Comparison of ENCODE assay signal across 8 cellular contexts in the genomic region with DNA sequence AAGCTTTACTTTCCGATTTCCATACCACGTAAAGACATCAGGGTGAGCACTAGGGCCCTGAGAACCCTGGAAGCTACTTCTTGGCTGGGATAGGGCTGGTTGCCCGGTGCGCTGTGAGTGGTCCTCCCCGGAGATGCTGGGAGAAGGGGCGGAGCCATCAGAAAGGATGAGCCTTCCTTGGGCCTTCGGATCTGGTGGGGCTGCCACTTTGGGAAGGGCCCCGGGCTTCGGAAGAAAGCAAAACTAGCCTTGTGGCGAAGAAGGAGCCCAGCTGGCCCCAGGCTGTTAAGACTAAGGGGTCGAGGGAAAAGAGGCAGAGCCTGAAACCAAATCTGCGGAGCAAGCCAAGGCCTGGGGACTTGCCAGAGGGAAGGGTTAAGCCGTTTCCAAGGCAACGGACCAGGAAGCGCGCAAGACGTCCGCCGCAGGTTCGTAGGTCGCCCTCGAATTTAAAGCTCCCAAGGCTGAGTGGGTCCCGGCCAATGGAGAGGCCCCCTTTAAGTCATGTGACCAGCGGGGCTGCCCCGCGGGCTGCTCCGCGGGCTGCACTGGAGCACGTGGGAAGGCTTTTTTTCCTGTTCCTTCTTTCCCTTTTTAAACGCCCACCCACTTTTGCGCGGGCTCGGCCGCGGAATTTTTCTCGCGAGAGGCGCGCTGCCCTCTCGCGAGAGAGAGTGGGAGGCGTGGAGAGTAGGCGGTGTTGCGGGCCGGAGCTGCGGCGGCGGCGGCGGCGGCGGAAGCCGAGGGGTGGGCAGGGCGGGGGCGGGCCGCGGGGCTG.
DNase-seq lines count a peak whose midpoint lies in the region; ATAC-seq, FAIRE-seq and TF ChIP-seq lines count a peak whose summit lies in the region.

No MANE protein-coding gene starts in this region.

- peak; percentile 64 for FAIRE-seq in islet of Langerhans (lab: Jason Lieb, UNC)

- no peak for TF ChIP-seq CTCF in AG09319 (IDR thresholded peaks at IDR 0.05; ENCODE audit: low read depth, low read length)

- peak; percentile 97 for DNase-seq in AG09319 (ENCODE audit: extremely low read depth, low read depth)
- peak; percentile 95 for DNase-seq in NCI-H345 (lab: John Stamatoyannopoulos, UW)
- peak; percentile 83 for DNase-seq in activated CD4-positive, CD25-positive, alpha-beta regulatory T cell treated with anti-CD3 and anti-CD28 coated beads, Interleukin-2, amount 50 U/mL, for 16 hours (ENCODE audit: low read depth, low spot score)
- DNase-seq in cerebellar cortex (ENCODE audit: low spot score) = peak; percentile 99
- peak; percentile 88 to 89 for DNase-seq in stimulated activated CD4-positive, alpha-beta T cell treated with anti-CD3 and anti-CD28 coated beads, Interleukin-12 subunit alpha, Interleukin-12 subunit beta, amount 100 ng/mL, for 24 hours (ENCODE audit: low read depth in 2 of 2)

- peak; percentile 82 for ATAC-seq in GM19025 (IDR thresholded peaks at IDR 0.05; ENCODE audit: low read depth, unreplicated experiment)
- peak; percentile 77 for ATAC-seq in HG03280 (IDR thresholded peaks at IDR 0.05; ENCODE audit: unreplicated experiment)

Comparison
In these comparisons a context has a peak if more than half of its experiments do, and no peak if none do; other contexts are left out.
1. Peak in every context shown above with its lines: DNase-seq and ATAC-seq.